ENCODE assay signal across 1 cellular context in genomic region chr3:13574798-13575451, GRCh38.
TF ChIP-seq lines count a peak whose summit lies in the region.

No MANE protein-coding gene starts in this region.

TF ChIP-seq in K562, 482 proteins besides CTCF, POLR2A, EP300 and RAD21 (continued from another document):
- TF ChIP-seq AFF1 (IDR thresholded peaks at IDR 0.05; ENCODE audit: low read depth in 1 of 2, partially characterized antibody in 2 of 2) (no peak), ZSCAN32 (CRISPR knock-in tag; IDR thresholded peaks at IDR 0.05) (no peak), TARDBP (IDR thresholded peaks at IDR 0.05) (no peak), STAT6 (CRISPR knock-in tag; IDR thresholded peaks at IDR 0.05) (no peak), BCOR (IDR thresholded peaks at IDR 0.05) (no peak), SMAD4 (CRISPR knock-in tag; conservative IDR thresholded peaks at IDR 0.05) (0 out of 2 replicates have a peak, but pooled peaks have one; percentile 34), DACH1 (IDR thresholded peaks at IDR 0.05; ENCODE audit: partially characterized antibody) (peak; percentile 82), POLR2G (IDR thresholded peaks at IDR 0.05; ENCODE audit: low read depth, low read length) (no peak), SNRNP70 (optimal IDR thresholded peaks at IDR 0.05; ENCODE audit: low read depth, low read length) (no peak), DNMT1 (IDR thresholded peaks at IDR 0.05) (no peak), ZNF3 (CRISPR knock-in tag; IDR thresholded peaks at IDR 0.05) (no peak), YBX1 (IDR thresholded peaks at IDR 0.05) (no peak), ZNF134 (CRISPR knock-in tag; conservative IDR thresholded peaks at IDR 0.05) (no peak), ZNF644 (tag; IDR thresholded peaks at IDR 0.05; ENCODE audit: low read depth) (no peak), GABPB2 (CRISPR knock-in tag; conservative IDR thresholded peaks at IDR 0.05) (no peak), ZBTB26 (CRISPR knock-in tag; IDR thresholded peaks at IDR 0.05) (no peak), TCF3 (CRISPR knock-in tag; IDR thresholded peaks at IDR 0.05) (no peak), HSF4 (CRISPR knock-in tag; IDR thresholded peaks at IDR 0.05; ENCODE audit: borderline replicate concordance) (no peak), SETDB1 (IDR thresholded peaks at IDR 0.05; ENCODE audit: low read length) (no peak), ZBTB33 (CRISPR knock-in tag; IDR thresholded peaks at IDR 0.05) (no peak), AFF4 (CRISPR knock-in tag; IDR thresholded peaks at IDR 0.05) (no peak), SIN3B (IDR thresholded peaks at IDR 0.05; ENCODE audit: low read depth) (no peak), CTBP1 (IDR thresholded peaks at IDR 0.05; ENCODE audit: borderline replicate concordance) (peak; percentile 60; the same call in 1 of the 2 replicates), E2F4 (CRISPR knock-in tag; IDR thresholded peaks at IDR 0.05; ENCODE audit: low read depth) (no peak), ZNF431 (CRISPR knock-in tag; IDR thresholded peaks at IDR 0.05) (no peak), TGIF2 (CRISPR knock-in tag; IDR thresholded peaks at IDR 0.05) (no peak), STAT5B (CRISPR knock-in tag; IDR thresholded peaks at IDR 0.05) (no peak), BRD4 (IDR thresholded peaks at IDR 0.05) (no peak), CEBPZ (IDR thresholded peaks at IDR 0.05; ENCODE audit: borderline replicate concordance, low read depth, low read length) (no peak), ZKSCAN3 (CRISPR knock-in tag; IDR thresholded peaks at IDR 0.05) (no peak), WHSC1 (IDR thresholded peaks at IDR 0.05; ENCODE audit: low read length) (no peak), ZFP91 (CRISPR knock-in tag; IDR thresholded peaks at IDR 0.05) (no peak), PHB (CRISPR knock-in tag; IDR thresholded peaks at IDR 0.05) (no peak), UBTF (IDR thresholded peaks at IDR 0.05; ENCODE audit: borderline replicate concordance in 1 of 2, low read depth in 2 of 2, low read length in 2 of 2) (no peak)
TF ChIP-seq in K562: peak in this region for 54.
